Comparison of ENCODE assay signal across 8 cellular contexts in genomic region chr4:113899260-113900177, GRCh38.
DNase-seq lines count a peak whose midpoint lies in the region; ATAC-seq and TF ChIP-seq lines count a peak whose summit lies in the region.

No MANE protein-coding gene starts in this region.

- POLR2A ChIA-PET in activated CD8-positive, alpha-beta T cell treated with anti-CD3 and anti-CD28 coated beads, Interleukin-2, amount 10 ng/mL, durations not matched to agents 7 days and 5 days (lab: Charles Lee), result no interaction called here

- peak overlapping the region; percentile 13 for H3K4me3 Mint-ChIP-seq in activated CD8-positive, alpha-beta T cell treated with anti-CD3 and anti-CD28 coated beads, Interleukin-2, amount 10 ng/mL, durations not matched to agents 7 days and 5 days

- H3K27me3 Mint-ChIP-seq in activated CD8-positive, alpha-beta T cell treated with anti-CD3 and anti-CD28 coated beads, Interleukin-2, amount 10 ng/mL, durations not matched to agents 7 days and 5 days (ENCODE audit: low read depth), result no peaks in the 10 kb centered on the region

- WGBS in psoas muscle, 3 donors, result 76 to 86% (median 77%) methylated on average over 1 of the region's 1 CpG

- H3K4me1 ChIP-seq in BLaER1 treated with 17β-estradiol and CSF1 and Interleukin-3, amounts not matched to agents 10 nM and 100 nM, result peaks cover 4 to 20% (median 7%) of the 10 kb centered on the region in 10 experiments; a peak in 13 of 20 replicates
- H3K4me1 ChIP-seq in psoas muscle (no peaks in the 10 kb centered on the region), Karpas-422 (ENCODE audit: low read length) (no peaks in the 10 kb centered on the region)

- H3K9me2 ChIP-seq in Karpas-422 (replicated peaks; ENCODE audit: insufficient read depth, low read length), result no peaks in the 10 kb centered on the region

- H3K9me3 ChIP-seq in BLaER1 treated with 17β-estradiol and CSF1 and Interleukin-3, amounts not matched to agents 10 nM and 100 nM (replicated peaks in 1 of 11), result no peaks in the 10 kb centered on the region
- H3K9me3 ChIP-seq in psoas muscle, result no peaks in the 10 kb centered on the region
- H3K9me3 ChIP-seq in Karpas-422 (ENCODE audit: low read length), result no peaks in the 10 kb centered on the region

- H2AFZ ChIP-seq in Karpas-422 (ENCODE audit: low read length), result no peak overlapping the region

- H3K27ac Mint-ChIP-seq in activated CD8-positive, alpha-beta T cell treated with anti-CD3 and anti-CD28 coated beads, Interleukin-2, amount 10 ng/mL, durations not matched to agents 7 days and 5 days, result peak overlapping the region; percentile 78

- no peaks in the 10 kb centered on the region for H3K9me3 Mint-ChIP-seq in activated CD8-positive, alpha-beta T cell treated with anti-CD3 and anti-CD28 coated beads, Interleukin-2, amount 10 ng/mL, durations not matched to agents 7 days and 5 days (ENCODE audit: insufficient read depth)

- H3K36me3 ChIP-seq in BLaER1 treated with 17β-estradiol and CSF1 and Interleukin-3, amounts not matched to agents 10 nM and 100 nM, result no peaks in the 10 kb centered on the region
- H3K36me3 ChIP-seq in psoas muscle (ENCODE audit: insufficient read depth in 1 of 2, low read depth in 1 of 2), result no peaks in the 10 kb centered on the region
- H3K36me3 ChIP-seq in Karpas-422 (ENCODE audit: insufficient read depth, low read length), result no peaks in the 10 kb centered on the region

- H3K9ac ChIP-seq in BLaER1 treated with 17β-estradiol and CSF1 and Interleukin-3, amounts not matched to agents 10 nM and 100 nM, result peak overlapping the region in 1 of 11 experiments; percentile 9; a peak in 1 of 22 replicates
- H3K9ac ChIP-seq in Karpas-422 (ENCODE audit: low read length), result no peak overlapping the region

- peaks cover 44% of the 10 kb centered on the region for H3K4me1 Mint-ChIP-seq in activated CD8-positive, alpha-beta T cell treated with anti-CD3 and anti-CD28 coated beads, Interleukin-2, amount 10 ng/mL, durations not matched to agents 7 days and 5 days (ENCODE audit: low read depth)

- no peaks in the 10 kb centered on the region for H3K27me3 ChIP-seq in BLaER1 treated with 17β-estradiol and CSF1 and Interleukin-3, amounts not matched to agents 10 nM and 100 nM
- no peaks in the 10 kb centered on the region for H3K27me3 ChIP-seq in psoas muscle (ENCODE audit: insufficient read depth in 3 of 3, low read length in 2 of 3)
- no peaks in the 10 kb centered on the region; the same call in 1 of the 2 replicates for H3K27me3 ChIP-seq in Karpas-422 (ENCODE audit: low read length)

- H3K4me2 ChIP-seq in BLaER1 treated with 17β-estradiol and CSF1 and Interleukin-3, amounts not matched to agents 10 nM and 100 nM, result peak overlapping the region in 8 of 11 experiments; percentile 4 to 67 (median 16); a peak in 6 of 22 replicates
- no peak overlapping the region for H3K4me2 ChIP-seq in Karpas-422 (ENCODE audit: low read depth, low read length, poor library complexity, severe bottlenecking)

- ATAC-seq in GM19395 (IDR thresholded peaks at IDR 0.05; ENCODE audit: unreplicated experiment) (peak; percentile 99), HG03196 (IDR thresholded peaks at IDR 0.05; ENCODE audit: unreplicated experiment) (peak; percentile 95), psoas muscle (no peak)
- peak; percentile 69 for ATAC-seq in activated CD8-positive, alpha-beta T cell treated with anti-CD3 and anti-CD28 coated beads, Interleukin-2, amount 10 ng/mL, durations not matched to agents 7 days and 5 days

- H3K79me2 ChIP-seq in Karpas-422 (ENCODE audit: low read length), result no peaks in the 10 kb centered on the region

- no peak for TF ChIP-seq CTCF in psoas muscle (IDR thresholded peaks at IDR 0.05)

- DNase-seq in activated CD8-positive, alpha-beta T cell treated with anti-CD3 and anti-CD28 coated beads, Interleukin-2, amount 10 ng/mL, durations not matched to agents 7 days and 5 days, result peak; percentile 46
- DNase-seq in mucosa of gallbladder (ENCODE audit: low spot score) (no peak), psoas muscle (no peak), mesenteric fat pad (ENCODE audit: low spot score) (no peak), Karpas-422 (no peak)

- H3K4me3 ChIP-seq in BLaER1 treated with 17β-estradiol and CSF1 and Interleukin-3, amounts not matched to agents 10 nM and 100 nM, result no peak overlapping the region
- H3K4me3 ChIP-seq in psoas muscle (no peak overlapping the region), Karpas-422 (ENCODE audit: low read length) (no peak overlapping the region)

- H3K27ac ChIP-seq in BLaER1 treated with 17β-estradiol and CSF1 and Interleukin-3, amounts not matched to agents 10 nM and 100 nM, result peak overlapping the region in 3 of 11 experiments; percentile 7 to 44 (median 24); a peak in 4 of 22 replicates
- H3K27ac ChIP-seq in psoas muscle (no peak overlapping the region), Karpas-422 (ENCODE audit: low read length) (no peak overlapping the region)

- CTCF ChIA-PET in activated CD8-positive, alpha-beta T cell treated with anti-CD3 and anti-CD28 coated beads, Interleukin-2, amount 10 ng/mL, durations not matched to agents 7 days and 5 days (lab: Charles Lee), result interaction anchor here (1.1 to 1.6 kb wide), 2 partner anchors 60 to 132 kb away, joined by 3 read pairs; no protein-coding TSS in a partner anchor

- H3K36me3 Mint-ChIP-seq in activated CD8-positive, alpha-beta T cell treated with anti-CD3 and anti-CD28 coated beads, Interleukin-2, amount 10 ng/mL, durations not matched to agents 7 days and 5 days (ENCODE audit: low read depth), result peaks cover 1% of the 10 kb centered on the region

- no peaks in the 10 kb centered on the region for H4K20me1 ChIP-seq in BLaER1 treated with 17β-estradiol and CSF1 and Interleukin-3, amounts not matched to agents 10 nM and 100 nM
- H4K20me1 ChIP-seq in Karpas-422 (ENCODE audit: insufficient read depth, low read depth, low read length), result no peaks in the 10 kb centered on the region

- intact Hi-C loops in psoas muscle (cut with DNase I), result loop anchor here (10.0 kb wide), 2 partner anchors 355 to 505 kb away; no protein-coding TSS in a partner anchor

Comparison
In these comparisons a context has a peak if more than half of its experiments do, and no peak if none do; other contexts are left out.
1. ATAC-seq: peak in GM19395 (single experiment), HG03196 (single experiment) and activated CD8-positive, alpha-beta T cell treated with anti-CD3 and anti-CD28 coated beads, Interleukin-2, amount 10 ng/mL, durations not matched to agents 7 days and 5 days (single experiment); none in psoas muscle (0 of 4).